1 cellular context compared by ENCODE assay signal in genomic region chr19:18591735-18592385, GRCh38.
TF ChIP-seq lines count a peak whose summit lies in the region.

No MANE protein-coding gene starts in this region.

TF ChIP-seq in K562, 482 proteins besides CTCF, POLR2A, EP300 and RAD21:
- peak; percentile 23; the same call in 1 of the 2 replicates for TF ChIP-seq RBFOX2 (IDR thresholded peaks at IDR 0.05; ENCODE audit: low read depth, low read length)
- TF ChIP-seq SREBF1 (IDR thresholded peaks at IDR 0.05; ENCODE audit: borderline replicate concordance, low read depth, low read length) = no peak
- TF ChIP-seq ZBTB33 (CRISPR knock-in tag; IDR thresholded peaks at IDR 0.05) = peak; percentile 74
- TF ChIP-seq SMARCA4 (IDR thresholded peaks at IDR 0.05) = no peak
- no peak for TF ChIP-seq GABPB2 (CRISPR knock-in tag; conservative IDR thresholded peaks at IDR 0.05)
- TF ChIP-seq ZNF77 (CRISPR knock-in tag; IDR thresholded peaks at IDR 0.05) = no peak
- TF ChIP-seq SLC30A9 (CRISPR knock-in tag; IDR thresholded peaks at IDR 0.05) = no peak
- TF ChIP-seq KDM5B (IDR thresholded peaks at IDR 0.05; ENCODE audit: insufficient replicate concordance, low read depth, low read length) = no peak
- TF ChIP-seq TCF15 (CRISPR knock-in tag; IDR thresholded peaks at IDR 0.05) = no peak
- no peak for TF ChIP-seq PCBP2 (IDR thresholded peaks at IDR 0.05; ENCODE audit: low read depth, low read length, poor library complexity, severe bottlenecking)
- TF ChIP-seq JUND (IDR thresholded peaks at IDR 0.05; ENCODE audit: borderline replicate concordance, low read depth, low read length) = no peak
- TF ChIP-seq JUND (tag; IDR thresholded peaks at IDR 0.05; ENCODE audit: borderline replicate concordance, low read depth, low read length) = no peak
- TF ChIP-seq ZBTB43 (CRISPR knock-in tag; IDR thresholded peaks at IDR 0.05) = no peak
- TF ChIP-seq RNF2 (IDR thresholded peaks at IDR 0.05) = no peak
- no peak for TF ChIP-seq SREBF2 (CRISPR knock-in tag; IDR thresholded peaks at IDR 0.05)
- TF ChIP-seq MBD1 (CRISPR knock-in tag; IDR thresholded peaks at IDR 0.05) = no peak
- TF ChIP-seq SAP30 (IDR thresholded peaks at IDR 0.05; ENCODE audit: borderline replicate concordance, insufficient read depth, low read depth, low read length, poor library complexity, severe bottlenecking) = no peak
